20 cellular contexts compared by ENCODE assay signal in the genomic region with DNA sequence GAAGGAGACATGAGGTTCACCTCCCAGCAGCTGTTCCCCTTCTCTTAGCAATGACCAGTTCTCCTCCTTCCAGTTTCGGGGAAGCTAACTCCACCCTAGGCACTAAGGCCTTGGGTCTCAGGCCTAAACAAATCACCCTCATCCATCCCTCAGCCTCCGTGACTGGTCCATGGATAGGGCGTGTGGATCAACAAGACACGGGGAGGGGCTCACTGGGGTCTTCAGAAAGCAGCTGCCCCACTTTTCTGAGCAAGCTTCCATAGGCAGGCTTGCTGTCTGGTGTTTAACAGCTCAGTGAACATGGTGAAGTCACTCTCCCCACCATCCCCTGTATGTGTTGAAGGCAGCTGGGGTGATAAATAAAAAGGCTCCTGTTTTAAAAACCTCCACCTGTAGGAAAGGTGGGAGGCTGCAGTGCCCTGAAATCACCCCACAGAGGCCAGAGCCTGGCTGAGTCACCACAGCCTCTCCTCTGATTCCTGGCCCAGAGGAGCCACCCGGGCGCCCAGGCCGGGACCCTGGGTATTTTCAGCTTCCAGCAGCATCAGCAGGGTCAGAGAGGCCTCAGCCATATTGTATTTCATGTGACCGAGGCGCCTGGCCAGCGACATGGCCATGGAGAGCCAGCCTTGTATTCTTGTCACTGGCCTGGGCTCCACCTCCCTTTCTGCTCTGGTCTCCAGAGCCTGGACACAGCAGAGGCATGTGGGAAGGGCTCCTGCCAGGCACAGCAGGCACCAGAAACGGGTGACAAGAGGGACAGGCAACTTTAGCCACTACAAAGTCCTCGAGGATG.
DNase-seq lines count a peak whose midpoint lies in the region; ATAC-seq and TF ChIP-seq lines count a peak whose summit lies in the region.
"Had no signal": no experiment of that assay in that cellular context is flagged by ENCODE, and none has a peak within 500 bp of the region (broad histone marks: within the 10 kb centered on the region; RNA-seq: fewer than 3 reads in every experiment).

No MANE protein-coding gene starts in this region.

- POLR2A ChIA-PET in CD8-positive, alpha-beta memory T cell (lab: Charles Lee) = no interaction called here

- no peaks in the 10 kb centered on the region for H3K9me3 Mint-ChIP-seq in CD8-positive, alpha-beta memory T cell
- H3K9me3 Mint-ChIP-seq in dendritic cell treated with granulocyte-macrophage colony-stimulating factor and Interleukin-4, amounts not matched to agents 40 ng/mL and 50 ng/mL, for 4 days = no peaks in the 10 kb centered on the region
- H3K9me3 Mint-ChIP-seq in natural killer cell = no peaks in the 10 kb centered on the region
- H3K9me3 Mint-ChIP-seq: activated naive CD4-positive, alpha-beta T cell treated with anti-CD3 and anti-CD28 coated beads, Interleukin-2, amount 50 U/mL, for 72 hours; GM23338; neural crest cell had no signal

- peak overlapping the region; percentile 80 for H3K4me2 ChIP-seq in BLaER1
- no peak overlapping the region for H3K4me2 ChIP-seq in neuronal stem cell (ENCODE audit: insufficient read depth, low read length, poor library complexity, severe bottlenecking)
- H3K4me2 ChIP-seq: GM23338 had no signal

- no peak overlapping the region for H2AK5ac ChIP-seq in neuronal stem cell (ENCODE audit: low read depth, low read length)

- H3K4me1 Mint-ChIP-seq in CD8-positive, alpha-beta memory T cell = peaks cover 68 to 74% (median 71%) of the 10 kb centered on the region in 3 donors
- H3K4me1 Mint-ChIP-seq in dendritic cell treated with granulocyte-macrophage colony-stimulating factor and Interleukin-4, amounts not matched to agents 40 ng/mL and 50 ng/mL, for 4 days (ENCODE audit: low read depth) = peaks cover 79% of the 10 kb centered on the region
- H3K4me1 Mint-ChIP-seq in natural killer cell = peaks cover 77 to 79% of the 10 kb centered on the region in 2 donors

- H3K36me3 ChIP-seq in BLaER1 (no peaks in the 10 kb centered on the region), neuronal stem cell (replicated peaks in 1 of 2; ENCODE audit: control insufficient read depth in 2 of 2, insufficient read depth in 2 of 2, low read length in 2 of 2) (no peaks in the 10 kb centered on the region)
- H3K36me3 ChIP-seq in CD8-positive, alpha-beta memory T cell (ENCODE audit: insufficient read depth, low read length) = no peaks in the 10 kb centered on the region
- H3K36me3 ChIP-seq: brain microvascular endothelial cell, colonic mucosa, suprapubic skin had no signal

- no peak for TF ChIP-seq CTCF in natural killer cell (IDR thresholded peaks at IDR 0.05)

- WGBS in neuronal stem cell (ENCODE audit: extremely low coverage in 2 of 2, insufficient read length in 2 of 2, insufficient replicate concordance in 1 of 2), 2 donors = no CpG with 5 or more reads among the region's 12 CpGs

- no peaks in the 10 kb centered on the region for H3K36me3 Mint-ChIP-seq in CD8-positive, alpha-beta memory T cell
- H3K36me3 Mint-ChIP-seq in dendritic cell treated with granulocyte-macrophage colony-stimulating factor and Interleukin-4, amounts not matched to agents 40 ng/mL and 50 ng/mL, for 4 days (ENCODE audit: low read depth) = no peaks in the 10 kb centered on the region
- no peaks in the 10 kb centered on the region for H3K36me3 Mint-ChIP-seq in natural killer cell
- H3K36me3 Mint-ChIP-seq: activated naive CD4-positive, alpha-beta T cell treated with anti-CD3 and anti-CD28 coated beads, Interleukin-2, amount 50 U/mL, for 72 hours had no signal

- H3K27me3 ChIP-seq in BLaER1 (no peaks in the 10 kb centered on the region), neuronal stem cell (ENCODE audit: control insufficient read depth in 3 of 3, insufficient read depth in 3 of 3, low read depth in 1 of 3, low read length in 3 of 3) (no peaks in the 10 kb centered on the region)
- no peaks in the 10 kb centered on the region for H3K27me3 ChIP-seq in CD8-positive, alpha-beta memory T cell (ENCODE audit: insufficient read depth, low read length, poor library complexity, severe bottlenecking)
- H3K27me3 ChIP-seq: brain microvascular endothelial cell, colonic mucosa, suprapubic skin had no signal

- peak overlapping the region in 6 of 8 donors; percentile 55 to 92 (median 83) for H3K27ac Mint-ChIP-seq in CD8-positive, alpha-beta memory T cell
- peak overlapping the region; percentile 74 for H3K27ac Mint-ChIP-seq in dendritic cell treated with granulocyte-macrophage colony-stimulating factor and Interleukin-4, amounts not matched to agents 40 ng/mL and 50 ng/mL, for 4 days
- peak overlapping the region; percentile 77 to 80 for H3K27ac Mint-ChIP-seq in natural killer cell
- H3K27ac Mint-ChIP-seq: activated naive CD4-positive, alpha-beta T cell treated with anti-CD3 and anti-CD28 coated beads, Interleukin-2, amount 50 U/mL, for 72 hours; GM23338 had no signal

- no peaks in the 10 kb centered on the region for H4K20me1 ChIP-seq in BLaER1

- H3K4me1 ChIP-seq in BLaER1 (peaks cover 74% of the 10 kb centered on the region), neuronal stem cell (ENCODE audit: control insufficient read depth in 2 of 2, insufficient read depth in 1 of 2, low read depth in 1 of 2, low read length in 2 of 2) (peaks cover 11 to 23% of the 10 kb centered on the region in 2 donors)
- peaks cover 86% of the 10 kb centered on the region for H3K4me1 ChIP-seq in CD8-positive, alpha-beta memory T cell (ENCODE audit: insufficient read depth, low read length)
- H3K4me1 ChIP-seq: colonic mucosa had no signal

- intact Hi-C loops in dendritic cell treated with granulocyte-macrophage colony-stimulating factor and Interleukin-4, amounts not matched to agents 40 ng/mL and 50 ng/mL, for 4 days (cut with micrococcal nuclease) = loop anchor here (5.0 to 10.0 kb wide), 3 partner anchors 62 to 173 kb away; partner anchors contain the start of genes DAPK2 and HERC1
- intact Hi-C loops in natural killer cell (cut with micrococcal nuclease) = loop anchor here (2.0 to 10.0 kb wide), 4 partner anchors 61 to 699 kb away; partner anchors contain the start of genes DAPK2 and HERC1

- H3K9me3 ChIP-seq in BLaER1 (no peaks in the 10 kb centered on the region), neuronal stem cell (replicated peaks in 1 of 2; ENCODE audit: control insufficient read depth in 2 of 2, insufficient read depth in 1 of 2, low read depth in 1 of 2, low read length in 2 of 2) (no peaks in the 10 kb centered on the region)
- no peaks in the 10 kb centered on the region for H3K9me3 ChIP-seq in CD8-positive, alpha-beta memory T cell (ENCODE audit: low read length)
- H3K9me3 ChIP-seq: colonic mucosa, suprapubic skin had no signal

- H3K14ac ChIP-seq in neuronal stem cell (ENCODE audit: low read length) = no peak overlapping the region

- H3K4ac ChIP-seq in neuronal stem cell (ENCODE audit: low read length) = no peak overlapping the region

- in situ Hi-C loops in G401 (cut with HindIII; ENCODE audit: low sequenced_read_pairs) = no loop called here

- peak overlapping the region; percentile 21; the same call in 1 of the 2 replicates for H3K9ac ChIP-seq in BLaER1
- H3K9ac ChIP-seq in neuronal stem cell (ENCODE audit: low read depth, low read length, poor library complexity) = no peak overlapping the region

- H2BK5ac ChIP-seq in neuronal stem cell (ENCODE audit: low read length) = no peak overlapping the region

- H3K79me1 ChIP-seq in neuronal stem cell (ENCODE audit: low read depth, low read length) = no peaks in the 10 kb centered on the region

- no peak for DNase-seq in CD8-positive, alpha-beta memory T cell
- DNase-seq in natural killer cell (no peak), anterior cingulate cortex (lab: John Stamatoyannopoulos, UW) (no peak), neuronal stem cell (ENCODE audit: low spot score) (no peak), G401 (ENCODE audit: low spot score) (no peak)
- DNase-seq: activated CD8-positive, alpha-beta memory T cell treated with anti-CD3 and anti-CD28 coated beads for 24 hours; brain microvascular endothelial cell; colonic mucosa; EL; NCI-H1417 treated with DMSO at 0.1 percent for 48 hours; NCI-H526 treated with DMSO at 0.1 percent for 48 hours; OCI-M1; SHP77 treated with DMSO at 0.1 percent for 48 hours had no signal

- no peak for ATAC-seq in natural killer cell
- ATAC-seq: activated naive CD4-positive, alpha-beta T cell treated with anti-CD3 and anti-CD28 coated beads, Interleukin-2, amount 50 U/mL, for 72 hours; GM23338 had no signal

- no peak overlapping the region for H2AFZ ChIP-seq in neuronal stem cell (ENCODE audit: low read length)
- H2AFZ ChIP-seq: GM23338 had no signal

- peak overlapping the region in 3 of 7 donors; percentile 69 to 71 (median 70) for H3K4me3 Mint-ChIP-seq in CD8-positive, alpha-beta memory T cell
- H3K4me3 Mint-ChIP-seq in dendritic cell treated with granulocyte-macrophage colony-stimulating factor and Interleukin-4, amounts not matched to agents 40 ng/mL and 50 ng/mL, for 4 days = no peak overlapping the region
- H3K4me3 Mint-ChIP-seq in natural killer cell = peak overlapping the region; percentile 78
- H3K4me3 Mint-ChIP-seq: GM23338, neural crest cell had no signal

- no peak overlapping the region for H4K8ac ChIP-seq in neuronal stem cell (ENCODE audit: low read depth, low read length)

- H3K27ac ChIP-seq in BLaER1 (peak overlapping the region; percentile 66), neuronal stem cell (replicated peaks; ENCODE audit: low read length) (no peak overlapping the region)
- H3K27ac ChIP-seq in CD8-positive, alpha-beta memory T cell (ENCODE audit: low read depth, low read length) = peak overlapping the region; percentile 59
- H3K27ac ChIP-seq: brain microvascular endothelial cell, colonic mucosa, suprapubic skin, VCaP had no signal

- CTCF ChIA-PET in CD8-positive, alpha-beta memory T cell (lab: Charles Lee) = interaction anchor here (1.2 to 2.8 kb wide), 5 partner anchors 9 to 175 kb away, joined by 3 to 9 read pairs (median 3); no protein-coding TSS in a partner anchor

- no peak overlapping the region for H3K23ac ChIP-seq in neuronal stem cell (ENCODE audit: low read depth, low read length, poor library complexity)

- no peak overlapping the region for H2BK15ac ChIP-seq in neuronal stem cell (ENCODE audit: low read length)

- H3K18ac ChIP-seq in neuronal stem cell (ENCODE audit: low read length) = no peak overlapping the region

- H4K91ac ChIP-seq in neuronal stem cell (ENCODE audit: low read depth, low read length, poor library complexity) = no peak overlapping the region

- H2BK12ac ChIP-seq in neuronal stem cell (ENCODE audit: low read length) = no peak overlapping the region

- H3K4me3 ChIP-seq in BLaER1 (no peak overlapping the region), neuronal stem cell (ENCODE audit: low read length in 2 of 2) (peak overlapping the region in 1 of 2 donors; percentile 48)
- no peak overlapping the region for H3K4me3 ChIP-seq in CD8-positive, alpha-beta memory T cell (ENCODE audit: low read length)
- H3K4me3 ChIP-seq: colonic mucosa, GM23338, suprapubic skin had no signal

- H3K27me3 Mint-ChIP-seq in CD8-positive, alpha-beta memory T cell = no peaks in the 10 kb centered on the region
- H3K27me3 Mint-ChIP-seq in dendritic cell treated with granulocyte-macrophage colony-stimulating factor and Interleukin-4, amounts not matched to agents 40 ng/mL and 50 ng/mL, for 4 days = peaks cover 17% of the 10 kb centered on the region
- H3K27me3 Mint-ChIP-seq in natural killer cell (ENCODE audit: low read depth in 2 of 2) = no peaks in the 10 kb centered on the region

- no peak overlapping the region for H2BK120ac ChIP-seq in neuronal stem cell (ENCODE audit: low read depth, low read length)
